Comparison of ENCODE assay signal across 9 cellular contexts in the genomic region with DNA sequence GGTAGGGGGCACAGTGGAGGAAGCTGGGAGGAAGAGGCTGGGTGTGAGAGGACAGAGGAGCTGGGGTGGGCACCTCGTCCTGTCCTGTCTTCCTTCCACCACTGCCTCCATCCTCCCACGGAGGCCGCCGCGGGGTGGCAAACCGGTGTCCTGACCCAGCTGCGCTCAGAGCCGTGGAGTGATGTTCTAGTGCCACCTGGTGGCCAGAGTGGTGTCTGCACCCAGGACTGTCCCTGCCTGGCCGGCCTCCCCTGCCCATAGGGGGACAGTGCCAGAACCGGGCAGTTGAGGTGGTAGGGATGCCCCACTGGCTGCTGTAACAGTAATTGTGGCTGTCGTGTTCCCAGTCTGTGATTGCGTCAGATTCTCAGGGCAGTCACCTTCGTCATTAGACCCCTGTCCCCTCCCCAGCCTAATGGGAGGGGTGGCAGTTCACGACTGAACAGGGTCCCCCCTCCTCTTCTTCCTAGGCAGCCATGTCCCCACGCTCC. TPM values are rescaled to one million over a fixed set of nuclear protein-coding genes. Genes with fewer than 3 reads are reported as not detected.
DNase-seq lines count a peak whose midpoint lies in the region; ATAC-seq and TF ChIP-seq lines count a peak whose summit lies in the region.
"Had no signal": no experiment of that assay in that cellular context is flagged by ENCODE, and none has a peak within 500 bp of the region (broad histone marks: within the 10 kb centered on the region; RNA-seq: fewer than 3 reads in every experiment).

No MANE protein-coding gene starts in this region.

- TF ChIP-seq CTCF in adrenal gland (IDR thresholded peaks at IDR 0.05) (peak; percentile 96 to 99 (median 99)), left ventricle myocardium inferior (IDR thresholded peaks at IDR 0.05; ENCODE audit: borderline replicate concordance) (peak; percentile 98), sigmoid colon (IDR thresholded peaks at IDR 0.05) (peak; percentile 96 to 98 (median 97))

- WGBS in adrenal gland, 4 donors, result 0 to 13% (median 11%) methylated on average over 1 to 15 of the region's 15 CpGs
- 4 to 13% methylated on average over 15 of the region's 15 CpGs for WGBS in sigmoid colon, 2 donors

- H3K9me3 ChIP-seq in adrenal gland (replicated peaks in 1 of 3) (no peaks in the 10 kb centered on the region), left ventricle myocardium inferior (replicated peaks) (no peaks in the 10 kb centered on the region), sigmoid colon (no peaks in the 10 kb centered on the region)

- H3K27me3 ChIP-seq in adrenal gland (no peaks in the 10 kb centered on the region), left ventricle myocardium inferior (ENCODE audit: low read depth) (peaks cover 57% of the 10 kb centered on the region), sigmoid colon (no peaks in the 10 kb centered on the region)

- no peak overlapping the region for H3K4me3 Mint-ChIP-seq in T-helper 2 cell treated with Interferon-gamma antibody and Interleukin-4, amounts not matched to agents 5 μg/mL and 100 μg/mL, for 36 hours

- intact Hi-C loops in adrenal gland (cut with DNase I), result loop anchor here (2.0 to 5.0 kb wide), 3 partner anchors 58 to 125 kb away; a partner anchor contains a TSS
- intact Hi-C loops in left ventricle myocardium inferior (cut with micrococcal nuclease), result loop anchor here (5.0 kb wide), 1 partner anchor 60 kb away; no protein-coding TSS in a partner anchor
- intact Hi-C loops in sigmoid colon (cut with DNase I), result loop anchor here (1.0 to 2.0 kb wide), 3 partner anchors 50 to 138 kb away; a partner anchor contains a TSS

- in situ Hi-C loops in ACHN (cut with HindIII; ENCODE audit: low pct_ligation_motif_present, low pct_unique_long_range_greater_than_20kb, low sequenced_read_pairs), result no loop called here

- H3K36me3 ChIP-seq in adrenal gland (replicated peaks in 1 of 2), result no peaks in the 10 kb centered on the region
- H3K36me3 ChIP-seq in left ventricle myocardium inferior, result no peaks in the 10 kb centered on the region
- no peaks in the 10 kb centered on the region for H3K36me3 ChIP-seq in sigmoid colon

- peaks cover 9% of the 10 kb centered on the region for H3K4me1 Mint-ChIP-seq in T-helper 2 cell treated with Interferon-gamma antibody and Interleukin-4, amounts not matched to agents 5 μg/mL and 100 μg/mL, for 36 hours (ENCODE audit: low read depth)

- H3K27ac Mint-ChIP-seq in T-helper 2 cell treated with Interferon-gamma antibody and Interleukin-4, amounts not matched to agents 5 μg/mL and 100 μg/mL, for 36 hours, result peak overlapping the region; percentile 15

- peak; percentile 41 for ATAC-seq in GM18511 (IDR thresholded peaks at IDR 0.05; ENCODE audit: unreplicated experiment)
- ATAC-seq in HG03159 (IDR thresholded peaks at IDR 0.05; ENCODE audit: unreplicated experiment), result no peak

- TF ChIP-seq POLR2A in adrenal gland (IDR thresholded peaks at IDR 0.05) (no peak), sigmoid colon (IDR thresholded peaks at IDR 0.05) (no peak)

- no peaks in the 10 kb centered on the region for H3K4me1 ChIP-seq in adrenal gland (replicated peaks in 1 of 2)
- H3K4me1 ChIP-seq in left ventricle myocardium inferior, result peaks cover 7% of the 10 kb centered on the region
- H3K4me1 ChIP-seq in sigmoid colon, result peaks cover 0 to 12% (median 11%) of the 10 kb centered on the region in 4 donors

- H3K36me3 Mint-ChIP-seq in T-helper 2 cell treated with Interferon-gamma antibody and Interleukin-4, amounts not matched to agents 5 μg/mL and 100 μg/mL, for 36 hours (ENCODE audit: low read depth), result peaks cover 2% of the 10 kb centered on the region

- peak; percentile 74 for DNase-seq in ACHN
- DNase-seq in NCI-H1105 treated with DMSO at 0.1 percent for 48 hours (lab: John Stamatoyannopoulos, UW), result peak; percentile 61
- DNase-seq in T-helper 2 cell treated with Interferon-gamma antibody and Interleukin-4, amounts not matched to agents 5 μg/mL and 100 μg/mL, for 36 hours (ENCODE audit: low spot score), result peak; percentile 81
- peak; percentile 77 to 94 (median 88) for DNase-seq in adrenal gland
- DNase-seq in left ventricle myocardium inferior, result peak; percentile 86
- DNase-seq in sigmoid colon, result peak; percentile 92

- peaks cover 5% of the 10 kb centered on the region for H3K27me3 Mint-ChIP-seq in T-helper 2 cell treated with Interferon-gamma antibody and Interleukin-4, amounts not matched to agents 5 μg/mL and 100 μg/mL, for 36 hours (ENCODE audit: low read depth)

- TF ChIP-seq EP300 in sigmoid colon (IDR thresholded peaks at IDR 0.05), result no peak

- no peaks in the 10 kb centered on the region for H3K9me3 Mint-ChIP-seq in T-helper 2 cell treated with Interferon-gamma antibody and Interleukin-4, amounts not matched to agents 5 μg/mL and 100 μg/mL, for 36 hours

- H3K27ac ChIP-seq in adrenal gland, result no peak overlapping the region
- H3K27ac ChIP-seq in left ventricle myocardium inferior (replicated peaks), result no peak overlapping the region
- H3K27ac ChIP-seq in sigmoid colon, result no peak overlapping the region

- no peak overlapping the region for H3K4me3 ChIP-seq in adrenal gland
- H3K4me3 ChIP-seq in left ventricle myocardium inferior, result no peak overlapping the region
- no peak overlapping the region for H3K4me3 ChIP-seq in sigmoid colon

RNA-seq across cellular contexts. Expression of a gene that starts 11.1 kb away (rescaled TPM):
- total RNA-seq in adrenal gland (10 to 100 TPM in 7 of 8 donors, 1 to 10 TPM in 1; 4.7 to 27.4 (median 17.3) TPM), left ventricle myocardium inferior (16.6 TPM), sigmoid colon (10 to 100 TPM; 34.5 to 54.2 (median 37.0) TPM)
- polyA plus RNA-seq in adrenal gland (10 to 100 TPM in 2 of 3 donors, 1 to 10 TPM in 1; 2.7 to 54.3 (median 20.8) TPM), sigmoid colon (10 to 100 TPM; 22.2 to 44.2 (median 36.5) TPM)

RNA-seq across cellular contexts. Expression of a gene that starts 30.0 kb away (rescaled TPM):
- total RNA-seq in adrenal gland, result under 1 TPM in 7 of 8 donors, not detected in 1; 0.22 to 0.96 (median 0.69) TPM
- under 1 TPM in 2 of 3 donors, not detected in 1; 0.16 to 0.47 TPM for polyA plus RNA-seq in adrenal gland
- total RNA-seq in left ventricle myocardium inferior, result 0.38 TPM
- total RNA-seq in sigmoid colon, result under 1 TPM in 2 of 4 donors, not detected in 2; 0.33 to 0.55 TPM
- under 1 TPM in 1 of 3 donors, not detected in 2; 0.17 TPM for polyA plus RNA-seq in sigmoid colon
- total RNA-seq: subcutaneous adipose tissue had no signal
